Comparison of ENCODE assay signal across 19 cellular contexts in the genomic region with DNA sequence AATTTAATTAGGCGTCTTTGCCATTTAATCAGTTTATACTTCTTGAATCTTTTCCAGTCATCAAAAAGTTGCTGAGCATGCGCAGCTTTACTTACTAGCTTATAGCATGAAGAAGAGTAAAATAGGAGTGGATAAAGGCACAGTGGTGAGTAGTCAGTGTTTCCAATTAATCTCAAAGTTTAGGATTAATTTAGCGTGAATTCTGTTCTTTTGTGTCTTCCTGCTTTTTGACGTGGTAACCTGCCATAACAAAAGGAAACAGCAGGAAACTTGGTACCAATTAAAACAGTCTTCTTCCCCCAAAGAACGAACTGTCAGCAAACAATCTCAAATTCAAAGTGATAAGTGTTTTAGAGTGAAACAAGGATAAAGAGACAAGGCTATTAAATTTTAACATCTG.
DNase-seq lines count a peak whose midpoint lies in the region; ATAC-seq and TF ChIP-seq lines count a peak whose summit lies in the region.
"Had no signal": no experiment of that assay in that cellular context is flagged by ENCODE, and none has a peak within 500 bp of the region (broad histone marks: within the 10 kb centered on the region; RNA-seq: fewer than 3 reads in every experiment).

No MANE protein-coding gene starts in this region.

- CTCF ChIA-PET in activated CD8-positive, alpha-beta T cell treated with anti-CD3 and anti-CD28 coated beads for 36 hours (lab: Charles Lee), result interaction anchor here (0.9 to 1.4 kb wide), 2 partner anchors 11 to 29 kb away, joined by 3 read pairs; no protein-coding TSS in a partner anchor

- H3K79me2 ChIP-seq in GM23338 (replicated peaks; ENCODE audit: insufficient read depth), result no peaks in the 10 kb centered on the region

- H3K27me3 ChIP-seq in GM23338 (ENCODE audit: insufficient read depth), result no peaks in the 10 kb centered on the region
- no peaks in the 10 kb centered on the region for H3K27me3 ChIP-seq in vagina
- H3K27me3 ChIP-seq: BLaER1 had no signal

- no peak overlapping the region for H3K9ac ChIP-seq in SK-N-MC (ENCODE audit: insufficient read length)
- H3K9ac ChIP-seq: BLaER1 had no signal

- no peaks in the 10 kb centered on the region for H3K9me3 ChIP-seq in SK-N-MC (ENCODE audit: low read depth, low read length)
- no peaks in the 10 kb centered on the region for H3K9me3 ChIP-seq in vagina
- H3K9me3 ChIP-seq: A549, BLaER1 had no signal

- H3K4me2 ChIP-seq in GM23338, result peak overlapping the region; percentile 7
- H3K4me2 ChIP-seq: A549, BLaER1 had no signal

- H3K27ac Mint-ChIP-seq in GM23338, result no peak overlapping the region
- H3K27ac Mint-ChIP-seq in activated CD8-positive, alpha-beta T cell treated with anti-CD3 and anti-CD28 coated beads for 36 hours, result no peak overlapping the region
- H3K27ac Mint-ChIP-seq: CD4-positive, alpha-beta memory T cell; H9; IgD-negative memory B cell had no signal

- POLR2A ChIA-PET in activated CD8-positive, alpha-beta T cell treated with anti-CD3 and anti-CD28 coated beads for 36 hours (lab: Charles Lee), result no interaction called here

- no peak overlapping the region for H3K27ac ChIP-seq in GM23338 (ENCODE audit: low read depth)
- H3K27ac ChIP-seq in SK-N-MC, result peak overlapping the region; percentile 49; the same call in 1 of the 2 replicates
- no peak overlapping the region for H3K27ac ChIP-seq in vagina
- H3K27ac ChIP-seq: A549, BLaER1 had no signal

- H4K20me1 ChIP-seq in GM23338 (replicated peaks; ENCODE audit: insufficient read depth), result no peaks in the 10 kb centered on the region

- H3K4me3 Mint-ChIP-seq in GM23338, result no peak overlapping the region; the same call in 2 of the 3 replicates
- no peak overlapping the region for H3K4me3 Mint-ChIP-seq in activated CD8-positive, alpha-beta T cell treated with anti-CD3 and anti-CD28 coated beads for 36 hours
- H3K4me3 Mint-ChIP-seq: CD14-positive monocyte; CD4-positive, alpha-beta memory T cell; H9; IgD-negative memory B cell had no signal

- no peaks in the 10 kb centered on the region for H3F3A ChIP-seq in GM23338 (replicated peaks; ENCODE audit: low read depth)

- DNase-seq in GM23338 (ENCODE audit: low spot score), result peak; percentile 32
- peak; percentile 53 for DNase-seq in SK-N-MC (ENCODE audit: low read depth, low spot score)
- peak; percentile 62 for DNase-seq in retina
- no peak for DNase-seq in amniotic stem cell (lab: John Stamatoyannopoulos, UW)
- no peak for DNase-seq in activated CD8-positive, alpha-beta T cell treated with anti-CD3 and anti-CD28 coated beads for 36 hours
- no peak for DNase-seq in vagina (ENCODE audit: extremely low spot score in 2 of 2)
- DNase-seq: Calu3; CD4-positive, alpha-beta memory T cell; DMS 273 treated with DMSO at 0.1 percent for 48 hours; DMS53; DND-41; EL; H9 had no signal

- H2AFZ ChIP-seq in GM23338, result no peak overlapping the region

- peaks cover 41% of the 10 kb centered on the region for H3K4me1 Mint-ChIP-seq in GM23338
- peaks cover 9% of the 10 kb centered on the region for H3K4me1 Mint-ChIP-seq in activated CD8-positive, alpha-beta T cell treated with anti-CD3 and anti-CD28 coated beads for 36 hours (ENCODE audit: low read depth)

- H3K4me3 ChIP-seq in GM23338 (no peak overlapping the region), SK-N-MC (peak overlapping the region; percentile 30), vagina (no peak overlapping the region)
- H3K4me3 ChIP-seq: A549, BLaER1, GM12878 had no signal

- no peak for TF ChIP-seq POLR2A in vagina (IDR thresholded peaks at IDR 0.05)

- H3K36me3 Mint-ChIP-seq in GM23338 (ENCODE audit: low read depth), result no peaks in the 10 kb centered on the region
- H3K36me3 Mint-ChIP-seq in activated CD8-positive, alpha-beta T cell treated with anti-CD3 and anti-CD28 coated beads for 36 hours (ENCODE audit: low read depth), result peaks cover 41% of the 10 kb centered on the region

- no peaks in the 10 kb centered on the region; the same call in 1 of the 2 replicates for H3K9me2 ChIP-seq in GM23338 (ENCODE audit: insufficient read depth)

- intact Hi-C loops in activated CD8-positive, alpha-beta T cell treated with anti-CD3 and anti-CD28 coated beads for 36 hours (cut with micrococcal nuclease), result no loop called here
- intact Hi-C loops in vagina (cut with DNase I), result no loop called here

- H3K27me3 Mint-ChIP-seq in GM23338 (ENCODE audit: insufficient read depth, low read depth, poor library complexity), result peaks cover 2% of the 10 kb centered on the region
- no peaks in the 10 kb centered on the region for H3K27me3 Mint-ChIP-seq in activated CD8-positive, alpha-beta T cell treated with anti-CD3 and anti-CD28 coated beads for 36 hours
- H3K27me3 Mint-ChIP-seq: CD4-positive, alpha-beta memory T cell; IgD-negative memory B cell had no signal

- H3K36me3 ChIP-seq in GM23338 (ENCODE audit: insufficient read depth) (no peaks in the 10 kb centered on the region), SK-N-MC (ENCODE audit: insufficient read depth, low read length) (no peaks in the 10 kb centered on the region; the same call in 1 of the 2 replicates), vagina (no peaks in the 10 kb centered on the region)

- H3K4me1 ChIP-seq in GM23338 (ENCODE audit: insufficient read depth) (peaks cover 14% of the 10 kb centered on the region; the same call in 1 of the 2 replicates), vagina (peaks cover 24% of the 10 kb centered on the region)
- H3K4me1 ChIP-seq: A549 had no signal

- ATAC-seq in GM23338, result no peak
- no peak for ATAC-seq in activated CD8-positive, alpha-beta T cell treated with anti-CD3 and anti-CD28 coated beads for 36 hours
- ATAC-seq: A549, GM12878, HepG2 had no signal

- TF ChIP-seq CTCF in GM23338 (conservative IDR thresholded peaks at IDR 0.05; ENCODE audit: low read depth in 2 of 2) (no peak), vagina (IDR thresholded peaks at IDR 0.05) (no peak)
- TF ChIP-seq CTCF in activated CD8-positive, alpha-beta T cell treated with anti-CD3 and anti-CD28 coated beads for 36 hours (IDR thresholded peaks at IDR 0.05), result no peak

- H3K9me3 Mint-ChIP-seq in GM23338, result no peaks in the 10 kb centered on the region
- H3K9me3 Mint-ChIP-seq in activated CD8-positive, alpha-beta T cell treated with anti-CD3 and anti-CD28 coated beads for 36 hours, result no peaks in the 10 kb centered on the region
- H3K9me3 Mint-ChIP-seq: CD14-positive monocyte; CD4-positive, alpha-beta memory T cell; H9; IgD-negative memory B cell had no signal

TF ChIP-seq in GM23338, 12 proteins besides CTCF, POLR2A, EP300 and RAD21:
- no peak for TF ChIP-seq POLR2AphosphoS5 (IDR thresholded peaks at IDR 0.05; ENCODE audit: low read depth)
- 0 out of 2 replicates have a peak, but pooled peaks have one; percentile 6 for TF ChIP-seq CREB1 (CRISPR knock-in tag; IDR thresholded peaks at IDR 0.05; ENCODE audit: low read depth)

Comparison
In these comparisons a context has a peak if more than half of its experiments do, and no peak if none do; other contexts are left out.
1. DNase-seq: peak in GM23338 (single experiment), SK-N-MC (single experiment) and retina (single experiment); none in amniotic stem cell (single experiment), activated CD8-positive, alpha-beta T cell treated with anti-CD3 and anti-CD28 coated beads for 36 hours (single experiment) and vagina (0 of 2).